8 cellular contexts compared by ENCODE assay signal in the genomic region with DNA sequence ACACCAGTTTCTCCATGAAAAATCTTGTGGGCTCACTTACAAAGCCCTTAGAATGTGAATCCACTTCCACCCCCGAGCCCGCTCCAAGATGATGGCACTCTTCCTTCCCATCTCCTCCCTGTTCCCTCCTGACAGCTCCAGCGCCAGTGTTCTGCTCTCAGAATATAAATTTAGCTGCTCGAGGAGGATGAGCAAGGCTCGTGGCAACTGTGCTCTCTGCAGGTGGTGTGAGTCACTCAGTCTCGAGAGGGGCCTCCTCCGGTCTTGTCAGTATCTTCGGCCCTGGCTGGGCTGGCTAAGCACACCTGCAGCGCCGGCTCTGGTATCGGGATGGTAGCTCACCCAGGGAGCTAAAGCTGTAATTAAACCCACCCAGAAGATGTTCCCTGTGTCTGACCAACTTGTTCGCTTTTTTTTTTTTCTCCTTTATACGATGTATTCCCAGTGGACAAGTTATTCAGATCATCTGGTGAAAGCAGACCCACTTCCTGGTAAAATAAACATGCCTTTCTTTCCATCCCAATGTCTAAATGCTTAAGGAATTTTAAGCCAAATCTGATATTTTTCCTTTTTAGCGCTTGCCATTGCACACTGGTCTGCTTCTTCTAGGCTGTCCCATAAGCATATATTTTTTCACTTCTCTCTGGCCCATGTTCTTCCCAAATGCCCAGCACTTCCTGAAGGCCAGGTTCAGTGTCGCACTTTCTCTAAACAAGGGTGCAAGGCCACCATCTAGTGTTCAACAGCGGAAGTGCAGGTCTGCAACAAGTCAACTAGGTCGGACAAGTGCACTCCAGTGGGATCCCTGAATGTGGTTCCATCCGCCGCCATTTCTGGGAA. TPM values are rescaled to one million over a fixed set of nuclear protein-coding genes. Genes with fewer than 3 reads are reported as not detected.
DNase-seq lines count a peak whose midpoint lies in the region; ATAC-seq and TF ChIP-seq lines count a peak whose summit lies in the region.

No MANE protein-coding gene starts in this region.

- no peaks in the 10 kb centered on the region for H4K20me1 ChIP-seq in PC-9 (ENCODE audit: insufficient read depth)

- no TSS peak for BruUV-seq in PC-9 (replicated peaks; lab: Mats Ljungman, UMichigan)

- H3F3A ChIP-seq in PC-9 (ENCODE audit: insufficient read depth, low read depth), result no peaks in the 10 kb centered on the region

- ATAC-seq in thoracic aorta (ENCODE audit: insufficient number of reproducible peaks, low FRiP score, low read depth), result no peak

- CTCF ChIA-PET in PC-9 (lab: Charles Lee), result interaction anchor here (0.7 kb wide), 1 partner anchor 260 kb away, joined by 4 read pairs; no protein-coding TSS in a partner anchor

- no peak overlapping the region for H3K4me2 ChIP-seq in PC-9

- POLR2A ChIA-PET in PC-9 (lab: Charles Lee; ENCODE audit: unreplicated experiment), result no interaction called here

- no peaks in the 10 kb centered on the region for H3K9me3 ChIP-seq in PC-9 (ENCODE audit: insufficient read depth, low read depth)
- H3K9me3 ChIP-seq in thoracic aorta, result no peaks in the 10 kb centered on the region

- no peaks in the 10 kb centered on the region for H3K36me3 ChIP-seq in PC-9 (ENCODE audit: low read depth)
- H3K36me3 ChIP-seq in thoracic aorta, result no peaks in the 10 kb centered on the region

- TF ChIP-seq CTCF in PC-9 (conservative IDR thresholded peaks at IDR 0.05), result peak; percentile 97
- TF ChIP-seq CTCF in foreskin fibroblast (IDR thresholded peaks at IDR 0.05; ENCODE audit: low read depth, low read length), result peak; percentile 99
- peak; percentile 89 for TF ChIP-seq CTCF in thoracic aorta (IDR thresholded peaks at IDR 0.05)

- DNase-seq in ELF-1 (ENCODE audit: low read depth, low spot score), result peak; percentile 75
- DNase-seq in KBM-7, result peak; percentile 64
- peak; percentile 36 to 71 for DNase-seq in PC-9
- DNase-seq in activated T-helper 9 cell treated with anti-CD3 and anti-CD28 coated beads, Interleukin-2, amount 50 U/mL, for 16 hours (ENCODE audit: low read depth), result peak; percentile 30
- peak; percentile 76 to 92 for DNase-seq in foreskin fibroblast
- DNase-seq in non-pigmented ciliary epithelial cell (ENCODE audit: low read depth), result peak; percentile 56
- DNase-seq in thoracic aorta (ENCODE audit: low spot score), result peak; percentile 46
- DNase-seq in cortex of kidney (lab: John Stamatoyannopoulos, UW), result no peak

- H3K4me3 ChIP-seq in PC-9 (no peak overlapping the region), foreskin fibroblast (ENCODE audit: low read depth in 1 of 2, low read length in 2 of 2) (no peak overlapping the region), thoracic aorta (no peak overlapping the region)

- H3K27ac ChIP-seq in PC-9 (no peak overlapping the region), thoracic aorta (no peak overlapping the region)

- H3K27me3 ChIP-seq in PC-9 (ENCODE audit: insufficient read depth, low read depth) (peaks cover 5% of the 10 kb centered on the region; the same call in 1 of the 2 replicates), thoracic aorta (replicated peaks; ENCODE audit: insufficient read depth) (no peaks in the 10 kb centered on the region)

- in situ Hi-C loops in KBM-7 (cut with MboI; ENCODE audit: low pct_unique_long_range_greater_than_20kb, low sequenced_read_pairs), result no loop called here

- no peaks in the 10 kb centered on the region for H3K79me2 ChIP-seq in PC-9 (ENCODE audit: low read depth)

- peaks cover 9% of the 10 kb centered on the region; the same call in 1 of the 2 replicates for H3K4me1 ChIP-seq in PC-9 (replicated peaks; ENCODE audit: insufficient read depth)
- peaks cover 3 to 13% of the 10 kb centered on the region in 2 donors for H3K4me1 ChIP-seq in thoracic aorta (ENCODE audit: control insufficient read depth in 1 of 2, low read depth in 2 of 2)

- no peaks in the 10 kb centered on the region for H3K9me2 ChIP-seq in PC-9 (ENCODE audit: insufficient read depth)

- no peak overlapping the region for H2AFZ ChIP-seq in PC-9

- intact Hi-C loops in PC-9 (cut with micrococcal nuclease; ENCODE audit: unreplicated experiment), result loop anchor here (1.0 to 5.0 kb wide), 3 partner anchors 24 to 1158 kb away; no protein-coding TSS in a partner anchor

RNA-seq across cellular contexts. Expression of gene YPEL5, which starts 31.4 kb away (rescaled TPM):
- total RNA-seq in PC-9 (2021) (56.9 and 67.5 TPM in 2 replicates), thoracic aorta (100 to 1,000 TPM in 1 of 2 donors, 10 to 100 TPM in 1; 83.9 to 103 TPM)
